8 cellular contexts compared by ENCODE assay signal in genomic region chr14:64764641-64765520, GRCh38.
DNase-seq lines count a peak whose midpoint lies in the region; ATAC-seq and TF ChIP-seq lines count a peak whose summit lies in the region.

No MANE protein-coding gene starts in this region.

- CTCF ChIA-PET in CD8-positive, alpha-beta T cell (lab: Charles Lee) = interaction anchor here (0.6 to 1.9 kb wide), 17 partner anchors 9 to 422 kb away, joined by 3 to 13 read pairs (median 4); no protein-coding TSS in a partner anchor

- peaks cover 14% of the 10 kb centered on the region for H3K4me1 Mint-ChIP-seq in CD8-positive, alpha-beta T cell (ENCODE audit: low read depth)

- peaks cover 5% of the 10 kb centered on the region for H3K4me1 ChIP-seq in CD8-positive, alpha-beta T cell (ENCODE audit: insufficient read depth, low read length)
- H3K4me1 ChIP-seq in HAP-1 = peaks cover 7% of the 10 kb centered on the region; the same call in 1 of the 2 replicates

- POLR2A ChIA-PET in CD8-positive, alpha-beta T cell (lab: Charles Lee) = interaction anchor here (0.6 to 1.0 kb wide), 2 partner anchors 18 to 91 kb away, joined by 3 read pairs; no protein-coding TSS in a partner anchor

- no peak overlapping the region for H3K4me3 ChIP-seq in CD8-positive, alpha-beta T cell (ENCODE audit: low read depth, low read length)
- no peak overlapping the region for H3K4me3 ChIP-seq in HAP-1

- no peak overlapping the region for H3K27ac Mint-ChIP-seq in CD8-positive, alpha-beta T cell

- no peaks in the 10 kb centered on the region for H3K27me3 Mint-ChIP-seq in CD8-positive, alpha-beta T cell (ENCODE audit: low read depth)

- peak; percentile 38 to 79 (median 60) for DNase-seq in CD8-positive, alpha-beta T cell
- DNase-seq in HAP-1 (ENCODE audit: low spot score in 2 of 2) = peak; percentile 70 to 86
- DNase-seq in NCI-H2196 (lab: John Stamatoyannopoulos, UW; ENCODE audit: unreplicated experiment) = peak; percentile 86
- peak; percentile 60 for DNase-seq in central memory CD4-positive, alpha-beta T cell
- DNase-seq in kidney glomerular epithelial cell (lab: John Stamatoyannopoulos, UW) = peak; percentile 67
- DNase-seq in stimulated activated CD4-positive, alpha-beta T cell treated with anti-CD3 and anti-CD28 coated beads, Interleukin-1b, Interleukin-23, amount 100 ng/mL, for 1 hour (ENCODE audit: low read depth in 2 of 2) = peak; percentile 20 to 32

- H3K27ac ChIP-seq in CD8-positive, alpha-beta T cell (ENCODE audit: low read depth, low read length) = no peak overlapping the region

- H3K27me3 ChIP-seq in CD8-positive, alpha-beta T cell (ENCODE audit: insufficient read depth, low read length) = no peaks in the 10 kb centered on the region
- H3K27me3 ChIP-seq in HAP-1 (ENCODE audit: low read depth) = no peaks in the 10 kb centered on the region

- peak; percentile 79 for TF ChIP-seq CTCF in CD8-positive, alpha-beta T cell (IDR thresholded peaks at IDR 0.05)

- no peaks in the 10 kb centered on the region for H3K36me3 ChIP-seq in CD8-positive, alpha-beta T cell (ENCODE audit: insufficient read depth, low read length)
- no peaks in the 10 kb centered on the region for H3K36me3 ChIP-seq in HAP-1 (replicated peaks)

- no peaks in the 10 kb centered on the region for H3K9me3 Mint-ChIP-seq in CD8-positive, alpha-beta T cell

- intact Hi-C loops in CD8-positive, alpha-beta T cell (cut with DNase I, micrococcal nuclease) = loop anchor here (1.0 to 5.0 kb wide), 5 partner anchors 93 to 420 kb away; no protein-coding TSS in a partner anchor

- H3K36me3 Mint-ChIP-seq in CD8-positive, alpha-beta T cell = no peaks in the 10 kb centered on the region

- in situ Hi-C loops in HAP-1 (cut with MboI; ENCODE audit: low sequenced_read_pairs) = loop anchor here (5.0 kb wide), 1 partner anchor 93 kb away; no protein-coding TSS in a partner anchor

- H3K9me3 ChIP-seq in CD8-positive, alpha-beta T cell (ENCODE audit: low read length) = no peaks in the 10 kb centered on the region
- H3K9me3 ChIP-seq in HAP-1 = no peaks in the 10 kb centered on the region

- peak overlapping the region; percentile 50 for H3K4me3 Mint-ChIP-seq in CD8-positive, alpha-beta T cell

- peak; percentile 91 for ATAC-seq in CD8-positive, alpha-beta T cell
- ATAC-seq in activated CD4-positive, CD25-positive, alpha-beta regulatory T cell treated with anti-CD3 and anti-CD28 coated beads, Interleukin-2, amount 50 U/mL, for 24 hours = peak; percentile 57 to 65
- no peak for ATAC-seq in HG03108 (IDR thresholded peaks at IDR 0.05; ENCODE audit: unreplicated experiment)

Comparison
In these comparisons a context has a peak if more than half of its experiments do, and no peak if none do; other contexts are left out.
1. DNase-seq: peak in every context shown above with its lines; median percentile 86 in NCI-H2196; 78 in HAP-1; 67 in kidney glomerular epithelial cell; 60 in CD8-positive, alpha-beta T cell; 60 in central memory CD4-positive, alpha-beta T cell; 26 in stimulated activated CD4-positive, alpha-beta T cell treated with anti-CD3 and anti-CD28 coated beads, Interleukin-1b, Interleukin-23, amount 100 ng/mL, for 1 hour.